14 cellular contexts compared by ENCODE assay signal in the genomic region with DNA sequence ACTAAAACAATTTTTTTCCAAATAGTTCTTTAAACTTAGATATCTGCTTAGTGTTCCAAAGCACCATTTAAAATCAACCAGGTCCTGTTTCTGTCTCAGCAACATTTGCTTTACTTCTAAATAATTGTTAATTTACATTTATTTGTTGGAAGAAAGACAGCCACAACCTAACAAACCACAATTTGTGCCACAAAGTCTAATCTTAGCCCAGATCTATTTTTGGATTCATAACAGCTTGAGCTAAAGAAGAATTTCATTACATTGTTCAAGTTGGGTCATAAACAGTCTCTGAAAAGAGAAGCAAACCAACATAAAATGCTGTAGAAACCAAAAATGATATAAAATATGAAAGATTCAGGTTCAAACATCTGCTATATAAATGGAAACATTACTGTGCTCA.
"Had no signal": no experiment of that assay in that cellular context is flagged by ENCODE, and none has a peak within 500 bp of the region (broad histone marks: within the 10 kb centered on the region; RNA-seq: fewer than 3 reads in every experiment).

No MANE protein-coding gene starts in this region.

- H3K27me3 ChIP-seq: testis, upper lobe of right lung had no signal

- ATAC-seq: left colon, mucosa of descending colon, psoas muscle, sciatic nerve, T-cell, upper lobe of right lung had no signal

- H3K27ac ChIP-seq: psoas muscle, testis, upper lobe of right lung, VCaP had no signal

- DNase-seq: activated CD4-positive, alpha-beta T cell treated with anti-CD3 and anti-CD28 coated beads for 36 hours; activated CD8-positive, alpha-beta memory T cell treated with anti-CD3 and anti-CD28 coated beads, Interleukin-2, amount 50 U/mL, for 4 hours; activated CD8-positive, alpha-beta T cell treated with anti-CD3 and anti-CD28 coated beads for 36 hours; activated naive CD4-positive, alpha-beta T cell treated with Interleukin-2 at 50 U/mL for 16 hours; caudate nucleus; left colon; mucosa of descending colon; psoas muscle; stimulated activated naive CD4-positive, alpha-beta T cell treated with Interleukin-2 at 50 U/mL for 16 hours; T-cell; testis; upper lobe of right lung had no signal

- H3K9me3 ChIP-seq: mucosa of descending colon, psoas muscle, testis, upper lobe of right lung had no signal

- H3K36me3 ChIP-seq: upper lobe of right lung had no signal

- H3K4me3 ChIP-seq: mucosa of descending colon, psoas muscle, testis, upper lobe of right lung had no signal
